Comparison of ENCODE assay signal across 19 cellular contexts in the genomic region with DNA sequence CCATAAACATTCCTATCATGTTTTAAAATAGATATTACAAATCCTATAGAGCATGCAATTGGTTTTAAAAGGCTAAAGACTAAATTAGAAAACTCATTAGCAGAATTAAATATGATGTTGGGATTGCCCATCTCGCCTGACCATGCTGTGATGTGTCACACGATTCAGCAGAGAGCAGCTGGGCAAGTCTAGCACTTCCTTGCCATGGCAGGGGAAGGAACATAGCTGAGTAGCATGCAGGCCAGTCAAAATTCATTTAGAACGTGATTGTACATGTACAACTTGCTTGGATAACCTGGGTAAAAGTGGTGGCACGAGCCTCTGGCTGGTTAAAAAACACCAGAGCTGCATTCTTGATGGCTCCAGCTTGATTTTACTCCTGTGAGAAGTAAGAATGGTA.
"Had no signal": no experiment of that assay in that cellular context is flagged by ENCODE, and none has a peak within 500 bp of the region (broad histone marks: within the 10 kb centered on the region; RNA-seq: fewer than 3 reads in every experiment).

No MANE protein-coding gene starts in this region.

- DNase-seq: activated CD4-positive, alpha-beta T cell treated with anti-CD3 and anti-CD28 coated beads, Interleukin-2, amount 10 ng/mL, durations not matched to agents 7 days and 5 days; activated naive CD4-positive, alpha-beta T cell treated with Interleukin-2 at 50 U/mL for 16 hours; dorsolateral prefrontal cortex; endodermal cell; erythroblast; mucosa of descending colon; naive thymus-derived CD8-positive, alpha-beta T cell; sigmoid colon; stimulated activated CD4-positive, alpha-beta T cell treated with anti-CD3 and anti-CD28 coated beads, Interleukin-2, amount 100 ng/mL, for 24 hours; stomach; testis; upper lobe of left lung had no signal

- H3K9me3 Mint-ChIP-seq: activated CD4-positive, alpha-beta T cell treated with anti-CD3 and anti-CD28 coated beads, Interleukin-2, amount 10 ng/mL, durations not matched to agents 7 days and 5 days; endodermal cell; T-helper 2 cell treated with Interferon-gamma antibody and Interleukin-4, amounts not matched to agents 5 μg/mL and 100 μg/mL, for 36 hours had no signal

- H3K9ac ChIP-seq: parathyroid adenoma had no signal

- H3K4me1 Mint-ChIP-seq: activated CD4-positive, alpha-beta T cell treated with anti-CD3 and anti-CD28 coated beads, Interleukin-2, amount 10 ng/mL, durations not matched to agents 7 days and 5 days; activated T-helper 17 cell treated with anti-CD3 and anti-CD28 coated beads, Interleukin-2, amount 50 U/mL, for 72 hours; naive thymus-derived CD8-positive, alpha-beta T cell had no signal

- H3K27ac ChIP-seq: breast epithelium, dorsolateral prefrontal cortex, gastroesophageal sphincter, neutrophil, parathyroid adenoma, sigmoid colon, stomach, testis, upper lobe of left lung had no signal

- H3K4me3 Mint-ChIP-seq: activated CD4-positive, alpha-beta T cell treated with anti-CD3 and anti-CD28 coated beads, Interleukin-2, amount 10 ng/mL, durations not matched to agents 7 days and 5 days; activated T-helper 17 cell treated with anti-CD3 and anti-CD28 coated beads, Interleukin-2, amount 50 U/mL, for 72 hours; endodermal cell; naive thymus-derived CD8-positive, alpha-beta T cell; T-helper 2 cell treated with Interferon-gamma antibody and Interleukin-4, amounts not matched to agents 5 μg/mL and 100 μg/mL, for 36 hours had no signal

- H3K27ac Mint-ChIP-seq: activated CD4-positive, alpha-beta T cell treated with anti-CD3 and anti-CD28 coated beads, Interleukin-2, amount 10 ng/mL, durations not matched to agents 7 days and 5 days; activated T-helper 17 cell treated with anti-CD3 and anti-CD28 coated beads, Interleukin-2, amount 50 U/mL, for 72 hours; endodermal cell; naive thymus-derived CD8-positive, alpha-beta T cell; T-helper 2 cell treated with Interferon-gamma antibody and Interleukin-4, amounts not matched to agents 5 μg/mL and 100 μg/mL, for 36 hours had no signal

- H3K36me3 Mint-ChIP-seq: naive thymus-derived CD8-positive, alpha-beta T cell had no signal

- H3K27me3 Mint-ChIP-seq: activated CD4-positive, alpha-beta T cell treated with anti-CD3 and anti-CD28 coated beads, Interleukin-2, amount 10 ng/mL, durations not matched to agents 7 days and 5 days; activated T-helper 17 cell treated with anti-CD3 and anti-CD28 coated beads, Interleukin-2, amount 50 U/mL, for 72 hours had no signal

- H3K4me3 ChIP-seq: breast epithelium, dorsolateral prefrontal cortex, gastroesophageal sphincter, lung, mucosa of descending colon, sigmoid colon, stomach, testis, upper lobe of left lung had no signal

- H2AFZ ChIP-seq: parathyroid adenoma had no signal

- H3K9me3 ChIP-seq: breast epithelium, gastroesophageal sphincter, mucosa of descending colon, neutrophil, sigmoid colon, stomach, testis, upper lobe of left lung had no signal

- H3K36me3 ChIP-seq: breast epithelium, gastroesophageal sphincter, neutrophil, sigmoid colon, stomach, upper lobe of left lung had no signal

- H3K27me3 ChIP-seq: breast epithelium, dorsolateral prefrontal cortex, gastroesophageal sphincter, neutrophil, sigmoid colon, stomach, testis, upper lobe of left lung had no signal

- H3K79me2 ChIP-seq: parathyroid adenoma had no signal

- H3K4me1 ChIP-seq: breast epithelium, parathyroid adenoma, sigmoid colon, stomach, testis, upper lobe of left lung had no signal
